1 cellular context compared by ENCODE assay signal in the genomic region with DNA sequence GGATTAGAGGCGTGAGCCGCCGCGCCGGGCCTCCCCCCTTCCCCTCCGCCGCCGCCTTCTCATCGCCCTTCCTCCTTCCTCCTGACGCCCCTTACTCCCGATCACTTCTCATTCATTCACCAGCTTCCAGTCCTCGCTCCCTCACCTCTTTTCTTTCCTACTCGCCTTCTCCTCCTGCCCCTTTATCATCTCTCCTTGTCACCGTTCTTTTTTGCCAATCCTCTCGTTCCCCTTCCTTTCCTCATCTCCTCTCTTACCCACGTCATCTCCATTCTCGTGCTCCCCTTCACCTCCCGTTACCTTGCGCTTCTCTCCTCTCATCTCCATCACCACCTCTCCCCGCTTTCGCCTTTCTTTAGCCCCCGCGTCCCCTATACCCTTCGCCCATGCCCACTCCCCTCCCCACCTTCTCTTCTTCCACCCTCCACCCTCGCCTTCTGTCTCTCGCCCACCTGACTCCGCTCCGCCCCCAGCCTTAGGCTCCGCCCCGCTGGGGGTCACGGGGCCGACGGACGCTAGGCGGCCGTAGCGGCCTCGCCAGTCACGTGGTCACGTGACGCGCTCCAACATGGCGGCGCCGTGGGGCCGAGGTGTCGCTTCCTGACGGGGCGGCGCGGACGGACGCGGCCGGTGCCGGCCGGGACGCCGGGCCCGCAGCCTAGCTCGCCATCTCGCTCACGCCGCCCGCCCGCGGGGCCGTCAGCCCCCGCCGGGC.
TF ChIP-seq lines count a peak whose summit lies in the region.

A gene (plus strand): TSS at position 544 of the 715 bp plus-strand sequence. CDS start 179 bp downstream, outside the sequence.

TF ChIP-seq in K562, 482 proteins besides CTCF, POLR2A, EP300 and RAD21 (continued from another document and continues in another):
- TF ChIP-seq, protein P1, sequence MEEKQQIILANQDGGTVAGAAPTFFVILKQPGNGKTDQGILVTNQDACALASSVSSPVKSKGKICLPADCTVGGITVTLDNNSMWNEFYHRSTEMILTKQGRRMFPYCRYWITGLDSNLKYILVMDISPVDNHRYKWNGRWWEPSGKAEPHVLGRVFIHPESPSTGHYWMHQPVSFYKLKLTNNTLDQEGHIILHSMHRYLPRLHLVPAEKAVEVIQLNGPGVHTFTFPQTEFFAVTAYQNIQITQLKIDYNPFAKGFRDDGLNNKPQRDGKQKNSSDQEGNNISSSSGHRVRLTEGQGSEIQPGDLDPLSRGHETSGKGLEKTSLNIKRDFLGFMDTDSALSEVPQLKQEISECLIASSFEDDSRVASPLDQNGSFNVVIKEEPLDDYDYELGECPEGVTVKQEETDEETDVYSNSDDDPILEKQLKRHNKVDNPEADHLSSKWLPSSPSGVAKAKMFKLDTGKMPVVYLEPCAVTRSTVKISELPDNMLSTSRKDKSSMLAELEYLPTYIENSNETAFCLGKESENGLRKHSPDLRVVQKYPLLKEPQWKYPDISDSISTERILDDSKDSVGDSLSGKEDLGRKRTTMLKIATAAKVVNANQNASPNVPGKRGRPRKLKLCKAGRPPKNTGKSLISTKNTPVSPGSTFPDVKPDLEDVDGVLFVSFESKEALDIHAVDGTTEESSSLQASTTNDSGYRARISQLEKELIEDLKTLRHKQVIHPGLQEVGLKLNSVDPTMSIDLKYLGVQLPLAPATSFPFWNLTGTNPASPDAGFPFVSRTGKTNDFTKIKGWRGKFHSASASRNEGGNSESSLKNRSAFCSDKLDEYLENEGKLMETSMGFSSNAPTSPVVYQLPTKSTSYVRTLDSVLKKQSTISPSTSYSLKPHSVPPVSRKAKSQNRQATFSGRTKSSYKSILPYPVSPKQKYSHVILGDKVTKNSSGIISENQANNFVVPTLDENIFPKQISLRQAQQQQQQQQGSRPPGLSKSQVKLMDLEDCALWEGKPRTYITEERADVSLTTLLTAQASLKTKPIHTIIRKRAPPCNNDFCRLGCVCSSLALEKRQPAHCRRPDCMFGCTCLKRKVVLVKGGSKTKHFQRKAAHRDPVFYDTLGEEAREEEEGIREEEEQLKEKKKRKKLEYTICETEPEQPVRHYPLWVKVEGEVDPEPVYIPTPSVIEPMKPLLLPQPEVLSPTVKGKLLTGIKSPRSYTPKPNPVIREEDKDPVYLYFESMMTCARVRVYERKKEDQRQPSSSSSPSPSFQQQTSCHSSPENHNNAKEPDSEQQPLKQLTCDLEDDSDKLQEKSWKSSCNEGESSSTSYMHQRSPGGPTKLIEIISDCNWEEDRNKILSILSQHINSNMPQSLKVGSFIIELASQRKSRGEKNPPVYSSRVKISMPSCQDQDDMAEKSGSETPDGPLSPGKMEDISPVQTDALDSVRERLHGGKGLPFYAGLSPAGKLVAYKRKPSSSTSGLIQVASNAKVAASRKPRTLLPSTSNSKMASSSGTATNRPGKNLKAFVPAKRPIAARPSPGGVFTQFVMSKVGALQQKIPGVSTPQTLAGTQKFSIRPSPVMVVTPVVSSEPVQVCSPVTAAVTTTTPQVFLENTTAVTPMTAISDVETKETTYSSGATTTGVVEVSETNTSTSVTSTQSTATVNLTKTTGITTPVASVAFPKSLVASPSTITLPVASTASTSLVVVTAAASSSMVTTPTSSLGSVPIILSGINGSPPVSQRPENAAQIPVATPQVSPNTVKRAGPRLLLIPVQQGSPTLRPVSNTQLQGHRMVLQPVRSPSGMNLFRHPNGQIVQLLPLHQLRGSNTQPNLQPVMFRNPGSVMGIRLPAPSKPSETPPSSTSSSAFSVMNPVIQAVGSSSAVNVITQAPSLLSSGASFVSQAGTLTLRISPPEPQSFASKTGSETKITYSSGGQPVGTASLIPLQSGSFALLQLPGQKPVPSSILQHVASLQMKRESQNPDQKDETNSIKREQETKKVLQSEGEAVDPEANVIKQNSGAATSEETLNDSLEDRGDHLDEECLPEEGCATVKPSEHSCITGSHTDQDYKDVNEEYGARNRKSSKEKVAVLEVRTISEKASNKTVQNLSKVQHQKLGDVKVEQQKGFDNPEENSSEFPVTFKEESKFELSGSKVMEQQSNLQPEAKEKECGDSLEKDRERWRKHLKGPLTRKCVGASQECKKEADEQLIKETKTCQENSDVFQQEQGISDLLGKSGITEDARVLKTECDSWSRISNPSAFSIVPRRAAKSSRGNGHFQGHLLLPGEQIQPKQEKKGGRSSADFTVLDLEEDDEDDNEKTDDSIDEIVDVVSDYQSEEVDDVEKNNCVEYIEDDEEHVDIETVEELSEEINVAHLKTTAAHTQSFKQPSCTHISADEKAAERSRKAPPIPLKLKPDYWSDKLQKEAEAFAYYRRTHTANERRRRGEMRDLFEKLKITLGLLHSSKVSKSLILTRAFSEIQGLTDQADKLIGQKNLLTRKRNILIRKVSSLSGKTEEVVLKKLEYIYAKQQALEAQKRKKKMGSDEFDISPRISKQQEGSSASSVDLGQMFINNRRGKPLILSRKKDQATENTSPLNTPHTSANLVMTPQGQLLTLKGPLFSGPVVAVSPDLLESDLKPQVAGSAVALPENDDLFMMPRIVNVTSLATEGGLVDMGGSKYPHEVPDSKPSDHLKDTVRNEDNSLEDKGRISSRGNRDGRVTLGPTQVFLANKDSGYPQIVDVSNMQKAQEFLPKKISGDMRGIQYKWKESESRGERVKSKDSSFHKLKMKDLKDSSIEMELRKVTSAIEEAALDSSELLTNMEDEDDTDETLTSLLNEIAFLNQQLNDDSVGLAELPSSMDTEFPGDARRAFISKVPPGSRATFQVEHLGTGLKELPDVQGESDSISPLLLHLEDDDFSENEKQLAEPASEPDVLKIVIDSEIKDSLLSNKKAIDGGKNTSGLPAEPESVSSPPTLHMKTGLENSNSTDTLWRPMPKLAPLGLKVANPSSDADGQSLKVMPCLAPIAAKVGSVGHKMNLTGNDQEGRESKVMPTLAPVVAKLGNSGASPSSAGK (IDR thresholded peaks at IDR 0.05) = peak; percentile 75
- TF ChIP-seq ZNF146 (CRISPR knock-in tag; IDR thresholded peaks at IDR 0.05; ENCODE audit: unreplicated experiment) (no peak), CBX5 (IDR thresholded peaks at IDR 0.05; ENCODE audit: borderline replicate concordance, low read depth) (no peak), NR2F6 (CRISPR knock-in tag; IDR thresholded peaks at IDR 0.05) (no peak), CAMTA2 (CRISPR knock-in tag; conservative IDR thresholded peaks at IDR 0.05) (no peak), NONO (IDR thresholded peaks at IDR 0.05; ENCODE audit: low read depth in 2 of 2, low read length in 1 of 2) (peak; percentile 65 to 86; a peak in 3 of 4 replicates), POLR2G (IDR thresholded peaks at IDR 0.05; ENCODE audit: low read depth, low read length) (peak; percentile 98), ZBED1 (IDR thresholded peaks at IDR 0.05) (no peak), HSF4 (CRISPR knock-in tag; IDR thresholded peaks at IDR 0.05; ENCODE audit: borderline replicate concordance) (no peak), ZEB2 (IDR thresholded peaks at IDR 0.05) (peak; percentile 85; the same call in 1 of the 2 replicates), GABPB2 (CRISPR knock-in tag; conservative IDR thresholded peaks at IDR 0.05) (no peak), NUFIP1 (IDR thresholded peaks at IDR 0.05; ENCODE audit: partially characterized antibody) (no peak), TCF7 (IDR thresholded peaks at IDR 0.05; ENCODE audit: borderline replicate concordance) (no peak), FOXP1 (CRISPR knock-in tag; IDR thresholded peaks at IDR 0.05) (no peak), CSDE1 (IDR thresholded peaks at IDR 0.05) (peak in 1 of 2 experiments; percentile 57; a peak in 1 of 4 replicates), CBFA2T3 (IDR thresholded peaks at IDR 0.05) (peak; percentile 14; the same call in 1 of the 2 replicates), KDM4B (IDR thresholded peaks at IDR 0.05; ENCODE audit: borderline replicate concordance in 2 of 2, low read depth in 1 of 2) (no peak; a peak in 1 of 4 replicates), ILF3 (IDR thresholded peaks at IDR 0.05; ENCODE audit: borderline replicate concordance) (no peak), RBM34 (IDR thresholded peaks at IDR 0.05; ENCODE audit: borderline replicate concordance, insufficient read depth, low read length) (no peak), MED1 (CRISPR knock-in tag; IDR thresholded peaks at IDR 0.05; ENCODE audit: borderline replicate concordance) (no peak), ZFP1 (CRISPR knock-in tag; IDR thresholded peaks at IDR 0.05) (no peak), ZNF764 (CRISPR knock-in tag; IDR thresholded peaks at IDR 0.05; ENCODE audit: low read depth) (no peak), RBM15 (IDR thresholded peaks at IDR 0.05; ENCODE audit: insufficient read depth, low read length) (no peak), ATF1 (CRISPR knock-in tag; IDR thresholded peaks at IDR 0.05) (peak; percentile 51; the same call in 1 of the 2 replicates), ATF1 (tag; IDR thresholded peaks at IDR 0.05) (peak; percentile 93), ZZZ3 (IDR thresholded peaks at IDR 0.05) (no peak), HDAC8 (tag; IDR thresholded peaks at IDR 0.05) (no peak), ZNF121 (CRISPR knock-in tag; conservative IDR thresholded peaks at IDR 0.05) (no peak), NEUROD1 (IDR thresholded peaks at IDR 0.05; ENCODE audit: borderline replicate concordance, low read depth, low read length, partially characterized antibody) (peak; percentile 43)
- TF ChIP-seq, protein P2, sequence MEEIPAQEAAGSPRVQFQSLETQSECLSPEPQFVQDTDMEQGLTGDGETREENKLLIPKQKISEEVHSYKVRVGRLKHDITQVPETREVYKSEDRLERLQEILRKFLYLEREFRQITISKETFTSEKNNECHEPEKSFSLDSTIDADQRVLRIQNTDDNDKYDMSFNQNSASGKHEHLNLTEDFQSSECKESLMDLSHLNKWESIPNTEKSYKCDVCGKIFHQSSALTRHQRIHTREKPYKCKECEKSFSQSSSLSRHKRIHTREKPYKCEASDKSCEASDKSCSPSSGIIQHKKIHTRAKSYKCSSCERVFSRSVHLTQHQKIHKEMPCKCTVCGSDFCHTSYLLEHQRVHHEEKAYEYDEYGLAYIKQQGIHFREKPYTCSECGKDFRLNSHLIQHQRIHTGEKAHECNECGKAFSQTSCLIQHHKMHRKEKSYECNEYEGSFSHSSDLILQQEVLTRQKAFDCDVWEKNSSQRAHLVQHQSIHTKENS (CRISPR knock-in tag; IDR thresholded peaks at IDR 0.05) = no peak
- TF ChIP-seq, protein P3, sequence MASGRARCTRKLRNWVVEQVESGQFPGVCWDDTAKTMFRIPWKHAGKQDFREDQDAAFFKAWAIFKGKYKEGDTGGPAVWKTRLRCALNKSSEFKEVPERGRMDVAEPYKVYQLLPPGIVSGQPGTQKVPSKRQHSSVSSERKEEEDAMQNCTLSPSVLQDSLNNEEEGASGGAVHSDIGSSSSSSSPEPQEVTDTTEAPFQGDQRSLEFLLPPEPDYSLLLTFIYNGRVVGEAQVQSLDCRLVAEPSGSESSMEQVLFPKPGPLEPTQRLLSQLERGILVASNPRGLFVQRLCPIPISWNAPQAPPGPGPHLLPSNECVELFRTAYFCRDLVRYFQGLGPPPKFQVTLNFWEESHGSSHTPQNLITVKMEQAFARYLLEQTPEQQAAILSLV (tag; IDR thresholded peaks at IDR 0.05) = no peak
- TF ChIP-seq, protein P4, sequence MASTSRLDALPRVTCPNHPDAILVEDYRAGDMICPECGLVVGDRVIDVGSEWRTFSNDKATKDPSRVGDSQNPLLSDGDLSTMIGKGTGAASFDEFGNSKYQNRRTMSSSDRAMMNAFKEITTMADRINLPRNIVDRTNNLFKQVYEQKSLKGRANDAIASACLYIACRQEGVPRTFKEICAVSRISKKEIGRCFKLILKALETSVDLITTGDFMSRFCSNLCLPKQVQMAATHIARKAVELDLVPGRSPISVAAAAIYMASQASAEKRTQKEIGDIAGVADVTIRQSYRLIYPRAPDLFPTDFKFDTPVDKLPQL (IDR thresholded peaks at IDR 0.05; ENCODE audit: extremely low read depth, insufficient read length) = no peak
- TF ChIP-seq, protein P5, sequence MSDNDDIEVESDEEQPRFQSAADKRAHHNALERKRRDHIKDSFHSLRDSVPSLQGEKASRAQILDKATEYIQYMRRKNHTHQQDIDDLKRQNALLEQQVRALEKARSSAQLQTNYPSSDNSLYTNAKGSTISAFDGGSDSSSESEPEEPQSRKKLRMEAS (CRISPR knock-in tag; IDR thresholded peaks at IDR 0.05) = peak; percentile 90
- TF ChIP-seq, protein P6, sequence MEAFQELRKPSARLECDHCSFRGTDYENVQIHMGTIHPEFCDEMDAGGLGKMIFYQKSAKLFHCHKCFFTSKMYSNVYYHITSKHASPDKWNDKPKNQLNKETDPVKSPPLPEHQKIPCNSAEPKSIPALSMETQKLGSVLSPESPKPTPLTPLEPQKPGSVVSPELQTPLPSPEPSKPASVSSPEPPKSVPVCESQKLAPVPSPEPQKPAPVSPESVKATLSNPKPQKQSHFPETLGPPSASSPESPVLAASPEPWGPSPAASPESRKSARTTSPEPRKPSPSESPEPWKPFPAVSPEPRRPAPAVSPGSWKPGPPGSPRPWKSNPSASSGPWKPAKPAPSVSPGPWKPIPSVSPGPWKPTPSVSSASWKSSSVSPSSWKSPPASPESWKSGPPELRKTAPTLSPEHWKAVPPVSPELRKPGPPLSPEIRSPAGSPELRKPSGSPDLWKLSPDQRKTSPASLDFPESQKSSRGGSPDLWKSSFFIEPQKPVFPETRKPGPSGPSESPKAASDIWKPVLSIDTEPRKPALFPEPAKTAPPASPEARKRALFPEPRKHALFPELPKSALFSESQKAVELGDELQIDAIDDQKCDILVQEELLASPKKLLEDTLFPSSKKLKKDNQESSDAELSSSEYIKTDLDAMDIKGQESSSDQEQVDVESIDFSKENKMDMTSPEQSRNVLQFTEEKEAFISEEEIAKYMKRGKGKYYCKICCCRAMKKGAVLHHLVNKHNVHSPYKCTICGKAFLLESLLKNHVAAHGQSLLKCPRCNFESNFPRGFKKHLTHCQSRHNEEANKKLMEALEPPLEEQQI (IDR thresholded peaks at IDR 0.05) = no peak
- TF ChIP-seq, protein P7, sequence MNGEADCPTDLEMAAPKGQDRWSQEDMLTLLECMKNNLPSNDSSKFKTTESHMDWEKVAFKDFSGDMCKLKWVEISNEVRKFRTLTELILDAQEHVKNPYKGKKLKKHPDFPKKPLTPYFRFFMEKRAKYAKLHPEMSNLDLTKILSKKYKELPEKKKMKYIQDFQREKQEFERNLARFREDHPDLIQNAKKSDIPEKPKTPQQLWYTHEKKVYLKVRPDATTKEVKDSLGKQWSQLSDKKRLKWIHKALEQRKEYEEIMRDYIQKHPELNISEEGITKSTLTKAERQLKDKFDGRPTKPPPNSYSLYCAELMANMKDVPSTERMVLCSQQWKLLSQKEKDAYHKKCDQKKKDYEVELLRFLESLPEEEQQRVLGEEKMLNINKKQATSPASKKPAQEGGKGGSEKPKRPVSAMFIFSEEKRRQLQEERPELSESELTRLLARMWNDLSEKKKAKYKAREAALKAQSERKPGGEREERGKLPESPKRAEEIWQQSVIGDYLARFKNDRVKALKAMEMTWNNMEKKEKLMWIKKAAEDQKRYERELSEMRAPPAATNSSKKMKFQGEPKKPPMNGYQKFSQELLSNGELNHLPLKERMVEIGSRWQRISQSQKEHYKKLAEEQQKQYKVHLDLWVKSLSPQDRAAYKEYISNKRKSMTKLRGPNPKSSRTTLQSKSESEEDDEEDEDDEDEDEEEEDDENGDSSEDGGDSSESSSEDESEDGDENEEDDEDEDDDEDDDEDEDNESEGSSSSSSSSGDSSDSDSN (IDR thresholded peaks at IDR 0.05; ENCODE audit: borderline replicate concordance in 1 of 2, low read depth in 2 of 2, low read length in 2 of 2) = no peak
- TF ChIP-seq, protein P8, sequence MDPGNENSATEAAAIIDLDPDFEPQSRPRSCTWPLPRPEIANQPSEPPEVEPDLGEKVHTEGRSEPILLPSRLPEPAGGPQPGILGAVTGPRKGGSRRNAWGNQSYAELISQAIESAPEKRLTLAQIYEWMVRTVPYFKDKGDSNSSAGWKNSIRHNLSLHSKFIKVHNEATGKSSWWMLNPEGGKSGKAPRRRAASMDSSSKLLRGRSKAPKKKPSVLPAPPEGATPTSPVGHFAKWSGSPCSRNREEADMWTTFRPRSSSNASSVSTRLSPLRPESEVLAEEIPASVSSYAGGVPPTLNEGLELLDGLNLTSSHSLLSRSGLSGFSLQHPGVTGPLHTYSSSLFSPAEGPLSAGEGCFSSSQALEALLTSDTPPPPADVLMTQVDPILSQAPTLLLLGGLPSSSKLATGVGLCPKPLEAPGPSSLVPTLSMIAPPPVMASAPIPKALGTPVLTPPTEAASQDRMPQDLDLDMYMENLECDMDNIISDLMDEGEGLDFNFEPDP (CRISPR knock-in tag; IDR thresholded peaks at IDR 0.05) = no peak
